8 cellular contexts compared by ENCODE assay signal in the genomic region with DNA sequence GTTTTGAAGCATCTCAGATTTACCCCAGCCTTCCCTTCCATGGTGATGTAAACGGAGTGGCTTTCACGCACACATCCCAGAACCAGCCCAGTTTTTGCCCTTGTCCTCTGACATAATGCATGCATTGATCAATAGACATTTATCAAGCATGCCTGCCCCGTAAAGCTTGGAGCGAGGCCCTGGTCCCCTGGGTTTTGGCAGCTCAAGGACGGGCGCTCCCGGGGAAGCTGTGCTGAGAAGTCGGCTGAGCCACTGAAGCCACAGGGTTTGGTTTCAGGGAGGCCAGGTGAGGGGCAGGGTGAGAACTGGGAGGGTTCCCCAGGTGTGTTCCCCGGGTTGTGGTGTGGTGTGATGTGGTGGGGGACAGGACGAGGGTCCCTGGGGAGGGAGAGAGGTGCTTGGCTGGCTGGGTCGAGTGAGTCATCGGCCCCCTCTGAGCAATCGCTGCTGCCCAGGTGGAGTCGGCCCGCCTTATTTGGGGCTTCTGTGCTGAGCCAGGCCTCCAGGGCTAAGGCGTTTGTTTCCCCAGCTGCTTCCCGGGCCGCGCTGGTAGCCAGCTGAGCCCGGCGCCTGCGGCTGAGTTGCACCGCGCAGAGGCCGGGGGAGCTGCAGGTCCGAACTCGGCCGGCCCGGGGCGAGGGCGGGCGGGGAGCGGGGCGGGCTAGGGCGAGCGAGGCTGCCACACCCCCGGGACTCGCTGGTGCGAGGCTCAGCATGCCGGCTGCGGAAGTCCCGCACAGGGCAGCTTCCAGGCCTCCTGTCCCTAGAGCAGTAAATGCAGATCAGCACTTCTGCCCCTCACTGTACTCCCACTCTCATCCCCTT. TPM values are rescaled to one million over a fixed set of nuclear protein-coding genes. Genes with fewer than 3 reads are reported as not detected.
A peak's percentile ranks its signal among the peaks of the same experiment; 100 is the strongest.
DNase-seq lines count a peak whose midpoint lies in the region; ATAC-seq and TF ChIP-seq lines count a peak whose summit lies in the region.

No MANE protein-coding gene starts in this region.

- H3K79me2 ChIP-seq in GM23248 (ENCODE audit: insufficient read depth): peaks cover 97% of the 10 kb centered on the region

- CTCF ChIA-PET in activated CD8-positive, alpha-beta memory T cell treated with anti-CD3 and anti-CD28 coated beads, Interleukin-2, amount 10 ng/mL, durations not matched to agents 7 days and 5 days (lab: Charles Lee): interaction anchor here (0.9 to 2.2 kb wide), 13 partner anchors 11 to 57 kb away, joined by 3 to 14 read pairs (median 4); partner anchors contain the start of gene ATP2B4

- peaks cover 36% of the 10 kb centered on the region for H3F3A ChIP-seq in GM23248 (ENCODE audit: insufficient read depth)

- H3K9me3 ChIP-seq in GM23248 (ENCODE audit: low read depth) (no peaks in the 10 kb centered on the region), endodermal cell (ENCODE audit: control insufficient read depth, low read length) (no peaks in the 10 kb centered on the region), tibial artery (no peaks in the 10 kb centered on the region)

- H3K27ac ChIP-seq in GM23248 (0 out of 2 replicates have a peak overlapping the region, but pooled peaks have one; percentile 13), endodermal cell (ENCODE audit: low read depth, low read length) (peak overlapping the region; percentile 87), tibial artery (peak overlapping the region; percentile 76 to 80)

- peak overlapping the region; percentile 59 for H3K4me2 ChIP-seq in GM23248 (ENCODE audit: unreplicated experiment)

- in situ Hi-C loops in GM23248 (cut with MboI): no loop called here

- H3K27me3 Mint-ChIP-seq in activated CD8-positive, alpha-beta memory T cell treated with anti-CD3 and anti-CD28 coated beads, Interleukin-2, amount 10 ng/mL, durations not matched to agents 7 days and 5 days: no peaks in the 10 kb centered on the region
- H3K27me3 Mint-ChIP-seq in endodermal cell (ENCODE audit: insufficient read depth): peaks cover 22% of the 10 kb centered on the region
- H3K27me3 Mint-ChIP-seq in natural killer cell treated with Interleukin-12 subunit alpha and Interleukin-12 subunit beta and Interleukin-15 and Interleukin-18, amount 100 ng/mL, for 72 hours: no peaks in the 10 kb centered on the region

- peak overlapping the region; percentile 87 for H3K27ac Mint-ChIP-seq in activated CD8-positive, alpha-beta memory T cell treated with anti-CD3 and anti-CD28 coated beads, Interleukin-2, amount 10 ng/mL, durations not matched to agents 7 days and 5 days
- H3K27ac Mint-ChIP-seq in endodermal cell: peak overlapping the region; percentile 67
- H3K27ac Mint-ChIP-seq in natural killer cell treated with Interleukin-12 subunit alpha and Interleukin-12 subunit beta and Interleukin-15 and Interleukin-18, amount 100 ng/mL, for 72 hours: peak overlapping the region; percentile 93 to 98

- H3K4me3 Mint-ChIP-seq in activated CD8-positive, alpha-beta memory T cell treated with anti-CD3 and anti-CD28 coated beads, Interleukin-2, amount 10 ng/mL, durations not matched to agents 7 days and 5 days: peak overlapping the region; percentile 71
- H3K4me3 Mint-ChIP-seq in endodermal cell: peak overlapping the region; percentile 46
- H3K4me3 Mint-ChIP-seq in natural killer cell treated with Interleukin-12 subunit alpha and Interleukin-12 subunit beta and Interleukin-15 and Interleukin-18, amount 100 ng/mL, for 72 hours: peak overlapping the region; percentile 81

- DNase-seq in DMS79 (lab: John Stamatoyannopoulos, UW): peak; percentile 33
- DNase-seq in GM23248: peak; percentile 76
- peak; percentile 27 for DNase-seq in NCI-H1417 treated with DMSO at 0.1 percent for 48 hours (lab: John Stamatoyannopoulos, UW)
- DNase-seq in activated CD8-positive, alpha-beta memory T cell treated with anti-CD3 and anti-CD28 coated beads, Interleukin-2, amount 10 ng/mL, durations not matched to agents 7 days and 5 days: peak; percentile 80
- DNase-seq in endodermal cell: peak; percentile 93
- DNase-seq in natural killer cell treated with Interleukin-12 subunit alpha and Interleukin-12 subunit beta and Interleukin-15 and Interleukin-18, amount 100 ng/mL, for 72 hours (ENCODE audit: low spot score): peak; percentile 77
- DNase-seq in tibial artery: peak; percentile 51 to 80
- DNase-seq in NCI-H128 (lab: John Stamatoyannopoulos, UW; ENCODE audit: unreplicated experiment): no peak

- ATAC-seq in activated CD8-positive, alpha-beta memory T cell treated with anti-CD3 and anti-CD28 coated beads, Interleukin-2, amount 10 ng/mL, durations not matched to agents 7 days and 5 days: peak; percentile 62
- ATAC-seq in natural killer cell treated with Interleukin-12 subunit alpha and Interleukin-12 subunit beta and Interleukin-15 and Interleukin-18, amount 100 ng/mL, for 72 hours: peak; percentile 63 to 78

- peaks cover 83% of the 10 kb centered on the region for H3K4me1 Mint-ChIP-seq in activated CD8-positive, alpha-beta memory T cell treated with anti-CD3 and anti-CD28 coated beads, Interleukin-2, amount 10 ng/mL, durations not matched to agents 7 days and 5 days
- peaks cover 21% of the 10 kb centered on the region for H3K4me1 Mint-ChIP-seq in endodermal cell
- H3K4me1 Mint-ChIP-seq in natural killer cell treated with Interleukin-12 subunit alpha and Interleukin-12 subunit beta and Interleukin-15 and Interleukin-18, amount 100 ng/mL, for 72 hours (ENCODE audit: low read depth in 2 of 2): peaks cover 61 to 72% of the 10 kb centered on the region in 2 donors

- peak overlapping the region; percentile 38 for H3K9ac ChIP-seq in GM23248
- peak overlapping the region; percentile 5 for H3K9ac ChIP-seq in endodermal cell (ENCODE audit: extremely low read depth, low read length, poor library complexity, severe bottlenecking)

- peak overlapping the region; percentile 14; the same call in 1 of the 2 replicates for H2AFZ ChIP-seq in GM23248

- TF ChIP-seq CTCF in endodermal cell (conservative IDR thresholded peaks at IDR 0.05) (peak; percentile 43), tibial artery (IDR thresholded peaks at IDR 0.05) (no peak)

- H4K20me1 ChIP-seq in GM23248 (ENCODE audit: insufficient read depth): no peaks in the 10 kb centered on the region

- H3K9me3 Mint-ChIP-seq in activated CD8-positive, alpha-beta memory T cell treated with anti-CD3 and anti-CD28 coated beads, Interleukin-2, amount 10 ng/mL, durations not matched to agents 7 days and 5 days (ENCODE audit: low read depth): no peaks in the 10 kb centered on the region
- H3K9me3 Mint-ChIP-seq in endodermal cell: no peaks in the 10 kb centered on the region
- H3K9me3 Mint-ChIP-seq in natural killer cell treated with Interleukin-12 subunit alpha and Interleukin-12 subunit beta and Interleukin-15 and Interleukin-18, amount 100 ng/mL, for 72 hours: no peaks in the 10 kb centered on the region

- H3K9me2 ChIP-seq in GM23248 (ENCODE audit: insufficient read depth): no peaks in the 10 kb centered on the region

- H3K4me3 ChIP-seq in GM23248: peak overlapping the region; percentile 47
- H3K4me3 ChIP-seq in endodermal cell (ENCODE audit: low read length): peak overlapping the region; percentile 54
- H3K4me3 ChIP-seq in tibial artery: peak overlapping the region; percentile 41 to 45

- peaks cover 30% of the 10 kb centered on the region for H3K36me3 Mint-ChIP-seq in activated CD8-positive, alpha-beta memory T cell treated with anti-CD3 and anti-CD28 coated beads, Interleukin-2, amount 10 ng/mL, durations not matched to agents 7 days and 5 days
- no peaks in the 10 kb centered on the region for H3K36me3 Mint-ChIP-seq in endodermal cell (ENCODE audit: low read depth)
- H3K36me3 Mint-ChIP-seq in natural killer cell treated with Interleukin-12 subunit alpha and Interleukin-12 subunit beta and Interleukin-15 and Interleukin-18, amount 100 ng/mL, for 72 hours: no peaks in the 10 kb centered on the region

- intact Hi-C loops in tibial artery (cut with DNase I; ENCODE audit: low total_unique reads): no loop called here

- 0 out of 2 replicates have a peak, but pooled peaks cover 3% of the 10 kb centered on the region for H3K36me3 ChIP-seq in GM23248 (ENCODE audit: low read depth)
- H3K36me3 ChIP-seq in endodermal cell (ENCODE audit: control insufficient read depth, insufficient read depth, low read length): no peaks in the 10 kb centered on the region
- no peaks in the 10 kb centered on the region for H3K36me3 ChIP-seq in tibial artery

- H3K4me1 ChIP-seq in GM23248 (ENCODE audit: insufficient read depth): peaks cover 29% of the 10 kb centered on the region
- no peaks in the 10 kb centered on the region for H3K4me1 ChIP-seq in endodermal cell (ENCODE audit: control insufficient read depth, insufficient read depth, low read length)
- H3K4me1 ChIP-seq in tibial artery: peaks cover 7 to 67% (median 36%) of the 10 kb centered on the region in 4 donors

- WGBS in GM23248 (ENCODE audit: low coverage in 1 of 2, low lambda C conversion rate in 2 of 2, missing lambda C conversion rate in 2 of 2), 2 experiments: 21 to 27% methylated on average over 20 to 33 of the region's 42 CpGs
- 15 to 40% methylated on average over 12 to 42 of the region's 42 CpGs for WGBS in endodermal cell (ENCODE audit: insufficient coverage in 1 of 2, insufficient read length in 1 of 2), 2 experiments

- H3K27me3 ChIP-seq in GM23248 (replicated peaks; ENCODE audit: insufficient read depth) (no peaks in the 10 kb centered on the region), endodermal cell (ENCODE audit: control insufficient read depth, insufficient read depth, low read length, poor library complexity, severe bottlenecking) (peaks cover 5% of the 10 kb centered on the region), tibial artery (no peaks in the 10 kb centered on the region)

RNA-seq across cellular contexts. Expression of gene ATP2B4, which starts 23.6 kb away (rescaled TPM):
- 82.8 and 86.6 TPM in 2 replicates for total RNA-seq in GM23248 (2014; rRNA removed; shearing (Covaris generic))
- 49.5 and 49.7 TPM in 2 replicates for polyA plus RNA-seq in GM23248 (2016; fragmentation: Nextera tagmentation; extraction: Ambion mirVana)
- 100 to 1,000 TPM in 1 of 2 experiments, 10 to 100 TPM in 1; 96.1 to 130 TPM for total RNA-seq in activated CD8-positive, alpha-beta memory T cell treated with anti-CD3 and anti-CD28 coated beads, Interleukin-2, amount 10 ng/mL, durations not matched to agents 7 days and 5 days
- 10 to 100 TPM; 34.9 to 60.0 TPM for total RNA-seq in endodermal cell
- 67.4 TPM for polyA plus RNA-seq in endodermal cell (2013, experiment 1 of 2)
- 64.6 TPM for polyA plus RNA-seq in endodermal cell (2013, experiment 2 of 2)
- 100 to 1,000 TPM; 158 to 191 TPM for total RNA-seq in natural killer cell treated with Interleukin-12 subunit alpha and Interleukin-12 subunit beta and Interleukin-15 and Interleukin-18, amount 100 ng/mL, for 72 hours

Comparison
In these comparisons a context has a peak if more than half of its experiments do, and no peak if none do; other contexts are left out.
1. H3K27ac ChIP-seq: peak in every context shown above with its lines; median percentile 87 in endodermal cell; 78 in tibial artery; 13 in GM23248.